Comparison of ENCODE assay signal across 1 cellular context in the genomic region with DNA sequence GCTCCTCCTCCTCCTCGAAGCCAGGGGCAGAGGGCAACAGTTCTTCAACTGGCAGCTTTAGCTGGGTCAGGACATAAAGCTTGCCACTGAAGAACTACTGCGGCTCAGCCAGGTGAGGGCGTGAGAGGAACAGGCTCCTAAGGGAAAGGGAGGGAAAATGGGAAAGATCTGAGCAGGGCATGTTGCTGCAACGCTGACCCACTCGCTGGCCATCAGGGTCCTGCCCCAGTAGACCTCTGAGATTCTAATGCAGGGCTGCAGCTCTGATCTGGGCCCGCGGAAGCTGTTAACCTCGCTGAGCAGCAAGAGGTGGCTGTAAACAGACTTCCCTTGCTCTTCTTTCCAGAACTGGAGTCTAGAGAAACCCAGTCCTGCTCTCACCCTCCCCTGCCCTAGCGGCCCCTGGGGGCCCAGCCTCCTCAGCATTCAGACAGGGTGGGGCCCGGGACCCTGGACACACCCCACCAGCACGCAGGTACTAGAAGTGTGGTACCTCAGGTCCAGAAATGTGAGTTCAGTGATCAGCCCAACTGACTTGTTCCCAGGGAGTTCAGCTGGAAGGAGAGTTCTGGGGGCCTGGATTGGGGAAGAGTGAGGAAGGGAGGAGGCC.
TF ChIP-seq lines count a peak whose summit lies in the region.

No MANE protein-coding gene starts in this region.

TF ChIP-seq in HepG2, 621 proteins besides CTCF, POLR2A, EP300 and RAD21 (continued from another document and continues in another):
- TF ChIP-seq, protein P1, sequence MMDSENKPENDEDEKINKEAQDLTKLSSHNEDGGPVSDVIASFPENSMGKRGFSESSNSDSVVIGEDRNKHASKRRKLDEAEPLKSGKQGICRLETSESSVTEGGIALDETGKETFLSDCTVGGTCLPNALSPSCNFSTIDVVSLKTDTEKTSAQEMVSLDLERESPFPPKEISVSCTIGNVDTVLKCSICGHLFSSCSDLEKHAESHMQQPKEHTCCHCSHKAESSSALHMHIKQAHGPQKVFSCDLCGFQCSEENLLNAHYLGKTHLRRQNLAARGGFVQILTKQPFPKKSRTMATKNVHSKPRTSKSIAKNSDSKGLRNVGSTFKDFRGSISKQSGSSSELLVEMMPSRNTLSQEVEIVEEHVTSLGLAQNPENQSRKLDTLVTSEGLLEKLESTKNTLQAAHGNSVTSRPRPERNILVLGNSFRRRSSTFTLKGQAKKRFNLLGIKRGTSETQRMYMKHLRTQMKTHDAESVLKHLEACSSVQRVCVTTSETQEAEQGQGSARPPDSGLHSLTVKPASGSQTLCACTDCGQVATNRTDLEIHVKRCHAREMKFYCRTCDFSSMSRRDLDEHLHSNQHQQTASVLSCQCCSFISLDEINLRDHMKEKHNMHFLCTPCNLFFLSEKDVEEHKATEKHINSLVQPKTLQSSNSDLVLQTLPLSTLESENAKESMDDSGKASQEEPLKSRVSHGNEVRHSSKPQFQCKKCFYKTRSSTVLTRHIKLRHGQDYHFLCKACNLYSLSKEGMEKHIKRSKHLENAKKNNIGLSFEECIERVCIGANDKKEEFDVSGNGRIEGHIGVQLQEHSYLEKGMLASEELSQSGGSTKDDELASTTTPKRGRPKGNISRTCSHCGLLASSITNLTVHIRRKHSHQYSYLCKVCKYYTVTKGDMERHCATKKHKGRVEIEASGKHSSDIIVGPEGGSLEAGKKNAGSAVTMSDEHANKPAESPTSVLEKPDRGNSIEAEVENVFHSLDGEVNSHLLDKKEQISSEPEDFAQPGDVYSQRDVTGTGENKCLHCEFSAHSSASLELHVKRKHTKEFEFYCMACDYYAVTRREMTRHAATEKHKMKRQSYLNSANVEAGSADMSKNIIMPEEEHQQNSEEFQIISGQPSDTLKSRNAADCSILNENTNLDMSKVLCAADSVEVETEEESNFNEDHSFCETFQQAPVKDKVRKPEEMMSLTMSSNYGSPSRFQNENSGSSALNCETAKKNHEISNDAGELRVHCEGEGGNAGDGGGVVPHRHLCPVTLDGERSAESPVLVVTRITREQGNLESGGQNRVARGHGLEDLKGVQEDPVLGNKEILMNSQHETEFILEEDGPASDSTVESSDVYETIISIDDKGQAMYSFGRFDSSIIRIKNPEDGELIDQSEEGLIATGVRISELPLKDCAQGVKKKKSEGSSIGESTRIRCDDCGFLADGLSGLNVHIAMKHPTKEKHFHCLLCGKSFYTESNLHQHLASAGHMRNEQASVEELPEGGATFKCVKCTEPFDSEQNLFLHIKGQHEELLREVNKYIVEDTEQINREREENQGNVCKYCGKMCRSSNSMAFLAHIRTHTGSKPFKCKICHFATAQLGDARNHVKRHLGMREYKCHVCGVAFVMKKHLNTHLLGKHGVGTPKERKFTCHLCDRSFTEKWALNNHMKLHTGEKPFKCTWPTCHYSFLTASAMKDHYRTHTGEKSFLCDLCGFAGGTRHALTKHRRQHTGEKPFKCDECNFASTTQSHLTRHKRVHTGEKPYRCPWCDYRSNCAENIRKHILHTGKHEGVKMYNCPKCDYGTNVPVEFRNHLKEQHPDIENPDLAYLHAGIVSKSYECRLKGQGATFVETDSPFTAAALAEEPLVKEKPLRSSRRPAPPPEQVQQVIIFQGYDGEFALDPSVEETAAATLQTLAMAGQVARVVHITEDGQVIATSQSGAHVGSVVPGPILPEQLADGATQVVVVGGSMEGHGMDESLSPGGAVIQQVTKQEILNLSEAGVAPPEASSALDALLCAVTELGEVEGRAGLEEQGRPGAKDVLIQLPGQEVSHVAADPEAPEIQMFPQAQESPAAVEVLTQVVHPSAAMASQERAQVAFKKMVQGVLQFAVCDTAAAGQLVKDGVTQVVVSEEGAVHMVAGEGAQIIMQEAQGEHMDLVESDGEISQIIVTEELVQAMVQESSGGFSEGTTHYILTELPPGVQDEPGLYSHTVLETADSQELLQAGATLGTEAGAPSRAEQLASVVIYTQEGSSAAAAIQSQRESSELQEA (CRISPR knock-in tag; IDR thresholded peaks at IDR 0.05; ENCODE audit: not compliant biosample characterization): no peak
- TF ChIP-seq HMGA1 (CRISPR knock-in tag; conservative IDR thresholded peaks at IDR 0.05) (no peak), ZNF652 (CRISPR knock-in tag; IDR thresholded peaks at IDR 0.05; ENCODE audit: borderline replicate concordance, low read depth) (no peak), RARA (CRISPR knock-in tag; IDR thresholded peaks at IDR 0.05) (no peak), EED (CRISPR knock-in tag; IDR thresholded peaks at IDR 0.05) (0 out of 2 replicates have a peak, but pooled peaks have one; percentile 19), NONO (IDR thresholded peaks at IDR 0.05) (no peak), NONO (CRISPR knock-in tag; conservative IDR thresholded peaks at IDR 0.05) (peak; percentile 21; the same call in 1 of the 2 replicates), ZNF530 (CRISPR knock-in tag; IDR thresholded peaks at IDR 0.05; ENCODE audit: low read depth) (no peak), NR1H2 (CRISPR knock-in tag; IDR thresholded peaks at IDR 0.05; ENCODE audit: borderline replicate concordance, low read depth) (no peak), SAP130 (CRISPR knock-in tag; IDR thresholded peaks at IDR 0.05; ENCODE audit: low read depth) (peak; percentile 40; the same call in 1 of the 2 replicates), RFX1 (IDR thresholded peaks at IDR 0.05) (no peak), ZNF441 (CRISPR knock-in tag; IDR thresholded peaks at IDR 0.05; ENCODE audit: borderline replicate concordance) (no peak), TOPORS (CRISPR knock-in tag; IDR thresholded peaks at IDR 0.05) (no peak), SOX5 (CRISPR knock-in tag; IDR thresholded peaks at IDR 0.05; ENCODE audit: borderline replicate concordance) (no peak), ZNF614 (CRISPR knock-in tag; IDR thresholded peaks at IDR 0.05; ENCODE audit: borderline replicate concordance) (peak; percentile 33; the same call in 1 of the 2 replicates), ZBTB7B (CRISPR knock-in tag; IDR thresholded peaks at IDR 0.05) (no peak), ZNF761 (CRISPR knock-in tag; conservative IDR thresholded peaks at IDR 0.05) (no peak), RFX5 (IDR thresholded peaks at IDR 0.05; ENCODE audit: low read depth, low read length) (no peak), MIER2 (CRISPR knock-in tag; IDR thresholded peaks at IDR 0.05) (no peak), GABPB1 (CRISPR knock-in tag; IDR thresholded peaks at IDR 0.05) (no peak), CAMTA2 (CRISPR knock-in tag; IDR thresholded peaks at IDR 0.05; ENCODE audit: borderline replicate concordance) (no peak; the same call in 1 of the 2 replicates), CREM (IDR thresholded peaks at IDR 0.05) (no peak), CREM (CRISPR knock-in tag; IDR thresholded peaks at IDR 0.05) (no peak), SNAPC2 (CRISPR knock-in tag; IDR thresholded peaks at IDR 0.05) (no peak), EZH2 (conservative IDR thresholded peaks at IDR 0.05; ENCODE audit: low read depth, low read length) (no peak), TEAD3 (CRISPR knock-in tag; optimal IDR thresholded peaks at IDR 0.05; ENCODE audit: borderline replicate concordance) (peak; percentile 56), ASH2L (IDR thresholded peaks at IDR 0.05; ENCODE audit: insufficient read length, low read depth, low read length) (no peak), PPARG (CRISPR knock-in tag; conservative IDR thresholded peaks at IDR 0.05) (no peak), ZNF24 (IDR thresholded peaks at IDR 0.05) (no peak), SP1 (IDR thresholded peaks at IDR 0.05) (no peak), SP1 (CRISPR knock-in tag; IDR thresholded peaks at IDR 0.05) (0 out of 2 replicates have a peak, but pooled peaks have one; percentile 21), HNRNPUL1 (IDR thresholded peaks at IDR 0.05; ENCODE audit: low read depth, low read length) (no peak), HMG20A (CRISPR knock-in tag; IDR thresholded peaks at IDR 0.05; ENCODE audit: borderline replicate concordance) (no peak), ZNF180 (CRISPR knock-in tag; IDR thresholded peaks at IDR 0.05; ENCODE audit: borderline replicate concordance, low read depth) (no peak), SIN3B (IDR thresholded peaks at IDR 0.05; ENCODE audit: low read length) (no peak), ARNT2 (CRISPR knock-in tag; IDR thresholded peaks at IDR 0.05; ENCODE audit: low read depth) (0 out of 2 replicates have a peak, but pooled peaks have one; percentile 10), MAF1 (CRISPR knock-in tag; IDR thresholded peaks at IDR 0.05; ENCODE audit: borderline replicate concordance) (no peak), CCDC6 (CRISPR knock-in tag; IDR thresholded peaks at IDR 0.05) (no peak), ZNF737 (CRISPR knock-in tag; IDR thresholded peaks at IDR 0.05; ENCODE audit: borderline replicate concordance) (no peak), ZMYM4 (CRISPR knock-in tag; IDR thresholded peaks at IDR 0.05) (0 out of 2 replicates have a peak, but pooled peaks have one; percentile 7), ZNF792 (CRISPR knock-in tag; IDR thresholded peaks at IDR 0.05) (no peak), REPIN1 (CRISPR knock-in tag; IDR thresholded peaks at IDR 0.05; ENCODE audit: borderline replicate concordance, low read depth) (no peak)
- TF ChIP-seq, protein P2, sequence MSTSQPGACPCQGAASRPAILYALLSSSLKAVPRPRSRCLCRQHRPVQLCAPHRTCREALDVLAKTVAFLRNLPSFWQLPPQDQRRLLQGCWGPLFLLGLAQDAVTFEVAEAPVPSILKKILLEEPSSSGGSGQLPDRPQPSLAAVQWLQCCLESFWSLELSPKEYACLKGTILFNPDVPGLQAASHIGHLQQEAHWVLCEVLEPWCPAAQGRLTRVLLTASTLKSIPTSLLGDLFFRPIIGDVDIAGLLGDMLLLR (CRISPR knock-in tag; IDR thresholded peaks at IDR 0.05): no peak
- TF ChIP-seq, protein P3, sequence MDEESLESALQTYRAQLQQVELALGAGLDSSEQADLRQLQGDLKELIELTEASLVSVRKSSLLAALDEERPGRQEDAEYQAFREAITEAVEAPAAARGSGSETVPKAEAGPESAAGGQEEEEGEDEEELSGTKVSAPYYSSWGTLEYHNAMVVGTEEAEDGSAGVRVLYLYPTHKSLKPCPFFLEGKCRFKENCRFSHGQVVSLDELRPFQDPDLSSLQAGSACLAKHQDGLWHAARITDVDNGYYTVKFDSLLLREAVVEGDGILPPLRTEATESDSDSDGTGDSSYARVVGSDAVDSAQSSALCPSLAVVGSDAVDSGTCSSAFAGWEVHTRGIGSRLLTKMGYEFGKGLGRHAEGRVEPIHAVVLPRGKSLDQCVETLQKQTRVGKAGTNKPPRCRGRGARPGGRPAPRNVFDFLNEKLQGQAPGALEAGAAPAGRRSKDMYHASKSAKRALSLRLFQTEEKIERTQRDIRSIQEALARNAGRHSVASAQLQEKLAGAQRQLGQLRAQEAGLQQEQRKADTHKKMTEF (CRISPR knock-in tag; IDR thresholded peaks at IDR 0.05): no peak; the same call in 1 of the 2 replicates
- TF ChIP-seq, protein P4, sequence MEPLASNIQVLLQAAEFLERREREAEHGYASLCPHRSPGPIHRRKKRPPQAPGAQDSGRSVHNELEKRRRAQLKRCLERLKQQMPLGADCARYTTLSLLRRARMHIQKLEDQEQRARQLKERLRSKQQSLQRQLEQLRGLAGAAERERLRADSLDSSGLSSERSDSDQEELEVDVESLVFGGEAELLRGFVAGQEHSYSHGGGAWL (CRISPR knock-in tag; IDR thresholded peaks at IDR 0.05): 0 out of 2 replicates have a peak, but pooled peaks have one; percentile 24
- TF ChIP-seq, protein P5, sequence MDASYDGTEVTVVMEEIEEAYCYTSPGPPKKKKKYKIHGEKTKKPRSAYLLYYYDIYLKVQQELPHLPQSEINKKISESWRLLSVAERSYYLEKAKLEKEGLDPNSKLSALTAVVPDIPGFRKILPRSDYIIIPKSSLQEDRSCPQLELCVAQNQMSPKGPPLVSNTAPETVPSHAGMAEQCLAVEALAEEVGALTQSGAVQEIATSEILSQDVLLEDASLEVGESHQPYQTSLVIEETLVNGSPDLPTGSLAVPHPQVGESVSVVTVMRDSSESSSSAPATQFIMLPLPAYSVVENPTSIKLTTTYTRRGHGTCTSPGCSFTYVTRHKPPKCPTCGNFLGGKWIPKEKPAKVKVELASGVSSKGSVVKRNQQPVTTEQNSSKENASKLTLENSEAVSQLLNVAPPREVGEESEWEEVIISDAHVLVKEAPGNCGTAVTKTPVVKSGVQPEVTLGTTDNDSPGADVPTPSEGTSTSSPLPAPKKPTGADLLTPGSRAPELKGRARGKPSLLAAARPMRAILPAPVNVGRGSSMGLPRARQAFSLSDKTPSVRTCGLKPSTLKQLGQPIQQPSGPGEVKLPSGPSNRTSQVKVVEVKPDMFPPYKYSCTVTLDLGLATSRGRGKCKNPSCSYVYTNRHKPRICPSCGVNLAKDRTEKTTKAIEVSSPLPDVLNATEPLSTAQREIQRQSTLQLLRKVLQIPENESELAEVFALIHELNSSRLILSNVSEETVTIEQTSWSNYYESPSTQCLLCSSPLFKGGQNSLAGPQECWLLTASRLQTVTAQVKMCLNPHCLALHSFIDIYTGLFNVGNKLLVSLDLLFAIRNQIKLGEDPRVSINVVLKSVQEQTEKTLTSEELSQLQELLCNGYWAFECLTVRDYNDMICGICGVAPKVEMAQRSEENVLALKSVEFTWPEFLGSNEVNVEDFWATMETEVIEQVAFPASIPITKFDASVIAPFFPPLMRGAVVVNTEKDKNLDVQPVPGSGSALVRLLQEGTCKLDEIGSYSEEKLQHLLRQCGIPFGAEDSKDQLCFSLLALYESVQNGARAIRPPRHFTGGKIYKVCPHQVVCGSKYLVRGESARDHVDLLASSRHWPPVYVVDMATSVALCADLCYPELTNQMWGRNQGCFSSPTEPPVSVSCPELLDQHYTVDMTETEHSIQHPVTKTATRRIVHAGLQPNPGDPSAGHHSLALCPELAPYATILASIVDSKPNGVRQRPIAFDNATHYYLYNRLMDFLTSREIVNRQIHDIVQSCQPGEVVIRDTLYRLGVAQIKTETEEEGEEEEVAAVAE (CRISPR knock-in tag; IDR thresholded peaks at IDR 0.05; ENCODE audit: borderline replicate concordance): no peak
- TF ChIP-seq, protein P6, sequence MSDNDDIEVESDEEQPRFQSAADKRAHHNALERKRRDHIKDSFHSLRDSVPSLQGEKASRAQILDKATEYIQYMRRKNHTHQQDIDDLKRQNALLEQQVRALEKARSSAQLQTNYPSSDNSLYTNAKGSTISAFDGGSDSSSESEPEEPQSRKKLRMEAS (IDR thresholded peaks at IDR 0.05): peak; percentile 71
- TF ChIP-seq, protein P7, sequence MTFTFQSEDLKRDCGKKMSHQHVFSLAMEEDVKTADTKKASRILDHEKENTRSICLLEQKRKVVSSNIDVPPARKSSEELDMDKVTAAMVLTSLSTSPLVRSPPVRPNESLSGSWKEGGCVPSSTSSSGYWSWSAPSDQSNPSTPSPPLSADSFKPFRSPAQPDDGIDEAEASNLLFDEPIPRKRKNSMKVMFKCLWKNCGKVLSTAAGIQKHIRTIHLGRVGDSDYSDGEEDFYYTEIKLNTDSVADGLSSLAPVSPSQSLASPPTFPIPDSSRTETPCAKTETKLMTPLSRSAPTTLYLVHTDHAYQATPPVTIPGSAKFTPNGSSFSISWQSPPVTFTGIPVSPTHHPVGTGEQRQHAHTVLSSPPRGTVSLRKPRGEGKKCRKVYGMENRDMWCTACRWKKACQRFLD (CRISPR knock-in tag; IDR thresholded peaks at IDR 0.05; ENCODE audit: borderline replicate concordance): no peak
